ENCODE assay signal across 1 cellular context in the genomic region with DNA sequence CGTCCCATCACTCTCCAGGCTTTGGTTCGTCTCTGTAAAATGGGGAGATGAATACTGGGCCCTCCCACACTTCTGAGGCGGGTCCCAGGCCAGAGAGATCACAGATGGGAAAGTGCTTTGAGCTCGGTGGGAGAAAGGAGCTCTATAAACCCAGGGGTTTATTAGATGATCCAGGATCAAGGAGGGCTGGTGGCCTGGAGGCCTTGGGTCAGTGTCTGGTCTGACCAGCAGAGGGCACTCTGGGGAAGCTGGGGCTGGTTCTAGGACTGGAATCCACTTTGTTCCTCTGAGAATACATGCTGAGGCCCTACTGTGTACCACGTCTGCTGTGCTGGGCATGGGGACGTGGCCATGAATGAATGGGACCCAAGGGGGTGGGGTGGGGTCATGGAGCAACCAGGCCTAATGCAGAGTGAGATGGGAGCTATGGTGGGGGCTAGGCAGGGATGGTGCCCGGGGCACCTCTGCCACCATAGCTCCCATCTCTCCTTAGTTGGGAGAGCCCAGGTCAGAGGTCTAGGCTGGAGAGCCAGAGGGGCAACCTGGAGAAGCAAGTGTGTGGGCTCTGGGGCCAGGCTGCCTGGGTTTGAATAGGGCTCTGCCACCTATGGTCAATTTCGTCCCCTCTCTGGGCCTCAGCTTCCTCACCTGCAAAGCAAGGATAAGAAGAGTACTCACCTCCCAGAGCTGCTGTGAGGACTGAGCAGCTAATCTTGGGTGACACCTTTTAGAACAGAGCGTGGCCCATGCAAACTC.
TF ChIP-seq lines count a peak whose summit lies in the region.

No MANE protein-coding gene starts in this region.

TF ChIP-seq in HEK293, 187 proteins besides CTCF, POLR2A, EP300 and RAD21 (continued from another document):
- TF ChIP-seq ZNF449 (tag by site-specific recombination; IDR thresholded peaks at IDR 0.05) = 0 out of 2 replicates have a peak, but pooled peaks have one; percentile 14
- TF ChIP-seq ZBTB1 (tag by site-specific recombination; IDR thresholded peaks at IDR 0.05) = no peak
- TF ChIP-seq ZIC2 (tag by site-specific recombination; IDR thresholded peaks at IDR 0.05) = 0 out of 2 replicates have a peak, but pooled peaks have one; percentile 11
- no peak for TF ChIP-seq PRDM10 (tag by site-specific recombination; IDR thresholded peaks at IDR 0.05)
- no peak for TF ChIP-seq ZNF132 (tag by site-specific recombination; IDR thresholded peaks at IDR 0.05; ENCODE audit: borderline replicate concordance)
- TF ChIP-seq, protein P1, sequence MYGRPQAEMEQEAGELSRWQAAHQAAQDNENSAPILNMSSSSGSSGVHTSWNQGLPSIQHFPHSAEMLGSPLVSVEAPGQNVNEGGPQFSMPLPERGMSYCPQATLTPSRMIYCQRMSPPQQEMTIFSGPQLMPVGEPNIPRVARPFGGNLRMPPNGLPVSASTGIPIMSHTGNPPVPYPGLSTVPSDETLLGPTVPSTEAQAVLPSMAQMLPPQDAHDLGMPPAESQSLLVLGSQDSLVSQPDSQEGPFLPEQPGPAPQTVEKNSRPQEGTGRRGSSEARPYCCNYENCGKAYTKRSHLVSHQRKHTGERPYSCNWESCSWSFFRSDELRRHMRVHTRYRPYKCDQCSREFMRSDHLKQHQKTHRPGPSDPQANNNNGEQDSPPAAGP (tag by site-specific recombination; IDR thresholded peaks at IDR 0.05) = 0 out of 2 replicates have a peak, but pooled peaks have one; percentile 45
- TF ChIP-seq, protein P2, sequence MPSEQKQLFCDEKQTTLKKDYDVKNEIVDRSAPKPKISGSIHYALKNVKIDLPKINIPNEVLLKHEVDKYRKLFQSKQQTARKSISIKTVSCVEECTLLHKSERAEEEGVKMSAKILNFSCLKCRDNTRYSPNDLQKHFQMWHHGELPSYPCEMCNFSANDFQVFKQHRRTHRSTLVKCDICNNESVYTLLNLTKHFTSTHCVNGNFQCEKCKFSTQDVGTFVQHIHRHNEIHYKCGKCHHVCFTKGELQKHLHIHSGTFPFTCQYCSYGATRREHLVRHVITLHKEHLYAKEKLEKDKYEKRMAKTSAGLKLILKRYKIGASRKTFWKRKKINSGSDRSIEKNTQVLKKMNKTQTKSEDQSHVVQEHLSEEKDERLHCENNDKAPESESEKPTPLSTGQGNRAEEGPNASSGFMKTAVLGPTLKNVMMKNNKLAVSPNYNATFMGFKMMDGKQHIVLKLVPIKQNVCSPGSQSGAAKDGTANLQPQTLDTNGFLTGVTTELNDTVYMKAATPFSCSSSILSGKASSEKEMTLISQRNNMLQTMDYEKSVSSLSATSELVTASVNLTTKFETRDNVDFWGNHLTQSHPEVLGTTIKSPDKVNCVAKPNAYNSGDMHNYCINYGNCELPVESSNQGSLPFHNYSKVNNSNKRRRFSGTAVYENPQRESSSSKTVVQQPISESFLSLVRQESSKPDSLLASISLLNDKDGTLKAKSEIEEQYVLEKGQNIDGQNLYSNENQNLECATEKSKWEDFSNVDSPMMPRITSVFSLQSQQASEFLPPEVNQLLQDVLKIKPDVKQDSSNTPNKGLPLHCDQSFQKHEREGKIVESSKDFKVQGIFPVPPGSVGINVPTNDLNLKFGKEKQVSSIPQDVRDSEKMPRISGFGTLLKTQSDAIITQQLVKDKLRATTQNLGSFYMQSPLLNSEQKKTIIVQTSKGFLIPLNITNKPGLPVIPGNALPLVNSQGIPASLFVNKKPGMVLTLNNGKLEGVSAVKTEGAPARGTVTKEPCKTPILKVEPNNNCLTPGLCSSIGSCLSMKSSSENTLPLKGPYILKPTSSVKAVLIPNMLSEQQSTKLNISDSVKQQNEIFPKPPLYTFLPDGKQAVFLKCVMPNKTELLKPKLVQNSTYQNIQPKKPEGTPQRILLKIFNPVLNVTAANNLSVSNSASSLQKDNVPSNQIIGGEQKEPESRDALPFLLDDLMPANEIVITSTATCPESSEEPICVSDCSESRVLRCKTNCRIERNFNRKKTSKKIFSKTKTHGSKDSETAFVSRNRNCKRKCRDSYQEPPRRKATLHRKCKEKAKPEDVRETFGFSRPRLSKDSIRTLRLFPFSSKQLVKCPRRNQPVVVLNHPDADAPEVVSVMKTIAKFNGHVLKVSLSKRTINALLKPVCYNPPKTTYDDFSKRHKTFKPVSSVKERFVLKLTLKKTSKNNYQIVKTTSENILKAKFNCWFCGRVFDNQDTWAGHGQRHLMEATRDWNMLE (tag by site-specific recombination; conservative IDR thresholded peaks at IDR 0.05; ENCODE audit: low read depth) = no peak
- 0 out of 2 replicates have a peak, but pooled peaks have one; percentile 27 for TF ChIP-seq PATZ1 (tag by site-specific recombination; IDR thresholded peaks at IDR 0.05)
- no peak for TF ChIP-seq ZNF221 (tag by site-specific recombination; IDR thresholded peaks at IDR 0.05; ENCODE audit: borderline replicate concordance)
- TF ChIP-seq ZNF211 (tag by site-specific recombination; IDR thresholded peaks at IDR 0.05; ENCODE audit: low read depth) = no peak
- TF ChIP-seq GLIS2 (tag by site-specific recombination; IDR thresholded peaks at IDR 0.05) = no peak
- TF ChIP-seq ZNF707 (tag by site-specific recombination; IDR thresholded peaks at IDR 0.05) = no peak
- TF ChIP-seq, protein P3, sequence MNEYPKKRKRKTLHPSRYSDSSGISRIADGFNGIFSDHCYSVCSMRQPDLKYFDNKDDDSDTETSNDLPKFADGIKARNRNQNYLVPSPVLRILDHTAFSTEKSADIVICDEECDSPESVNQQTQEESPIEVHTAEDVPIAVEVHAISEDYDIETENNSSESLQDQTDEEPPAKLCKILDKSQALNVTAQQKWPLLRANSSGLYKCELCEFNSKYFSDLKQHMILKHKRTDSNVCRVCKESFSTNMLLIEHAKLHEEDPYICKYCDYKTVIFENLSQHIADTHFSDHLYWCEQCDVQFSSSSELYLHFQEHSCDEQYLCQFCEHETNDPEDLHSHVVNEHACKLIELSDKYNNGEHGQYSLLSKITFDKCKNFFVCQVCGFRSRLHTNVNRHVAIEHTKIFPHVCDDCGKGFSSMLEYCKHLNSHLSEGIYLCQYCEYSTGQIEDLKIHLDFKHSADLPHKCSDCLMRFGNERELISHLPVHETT (tag by site-specific recombination; IDR thresholded peaks at IDR 0.05) = no peak
- no peak for TF ChIP-seq ZNF157 (tag by site-specific recombination; IDR thresholded peaks at IDR 0.05)
- no peak for TF ChIP-seq ZNF155 (tag by site-specific recombination; IDR thresholded peaks at IDR 0.05)
- no peak for TF ChIP-seq ZNF138 (tag by site-specific recombination; IDR thresholded peaks at IDR 0.05; ENCODE audit: borderline replicate concordance)
- no peak for TF ChIP-seq ZXDB (tag by site-specific recombination; IDR thresholded peaks at IDR 0.05)
- no peak for TF ChIP-seq BCL11A (tag by site-specific recombination; IDR thresholded peaks at IDR 0.05; ENCODE audit: low read depth)
- no peak for TF ChIP-seq ZNF521 (tag by site-specific recombination; IDR thresholded peaks at IDR 0.05)
- peak; percentile 78 for TF ChIP-seq ZNF16 (tag by site-specific recombination; IDR thresholded peaks at IDR 0.05; ENCODE audit: low read depth)
- TF ChIP-seq ZBTB17 (tag by site-specific recombination; IDR thresholded peaks at IDR 0.05) = 0 out of 2 replicates have a peak, but pooled peaks have one; percentile 28
